In the genomic region with DNA sequence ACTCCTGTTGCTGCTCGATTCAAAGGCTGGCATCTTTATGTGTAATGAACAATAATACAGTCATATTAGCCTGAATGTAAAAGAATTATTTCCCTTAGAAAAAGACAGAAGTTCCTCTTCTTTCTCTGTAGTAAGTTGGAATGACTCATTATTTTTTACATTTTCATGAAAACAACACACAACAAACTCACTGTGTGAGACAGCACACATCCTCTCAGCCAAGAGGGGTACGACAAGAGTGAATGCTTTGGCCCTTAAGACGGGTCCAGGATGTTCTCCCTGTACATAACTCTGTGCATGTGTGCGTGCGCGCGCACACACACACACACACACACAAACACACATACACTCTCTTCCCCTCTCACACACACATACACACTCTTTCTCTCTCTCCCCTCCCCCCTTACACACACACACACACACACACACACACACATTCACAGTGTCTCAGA, we compare ENCODE assay signal across 14 cellular contexts.
DNase-seq lines count a peak whose midpoint lies in the region; ATAC-seq, FAIRE-seq and TF ChIP-seq lines count a peak whose summit lies in the region.
"Had no signal": no experiment of that assay in that cellular context is flagged by ENCODE, and none has a peak within 500 bp of the region (broad histone marks: within the 10 kb centered on the region; RNA-seq: fewer than 3 reads in every experiment).

No MANE protein-coding gene starts in this region.

- DNase-seq in astrocyte (ENCODE audit: low read depth) (no peak), HEK293T (ENCODE audit: extremely low spot score) (no peak), GDM1 (lab: John Stamatoyannopoulos, UW) (no peak)
- no peak for DNase-seq in stimulated activated naive CD8-positive, alpha-beta T cell treated with anti-CD3 and anti-CD28 coated beads, Interleukin-15, Interleukin-2, amounts not matched to agents 100 U/mL and 50 U/mL, for 24 hours
- no peak for DNase-seq in activated CD4-positive, alpha-beta memory T cell treated with anti-CD3 and anti-CD28 coated beads, Interleukin-2, amount 10 ng/mL, durations not matched to agents 7 days and 5 days
- DNase-seq: cortex of kidney, NCI-H1694, T-helper 17 cell had no signal

- CTCF ChIA-PET in HEK293T (lab: Yijun Ruan, JAX): no interaction called here
- CTCF ChIA-PET in activated CD4-positive, alpha-beta memory T cell treated with anti-CD3 and anti-CD28 coated beads, Interleukin-2, amount 10 ng/mL, durations not matched to agents 7 days and 5 days (lab: Charles Lee): no interaction called here

- H3K4me2 ChIP-seq in astrocyte (ENCODE audit: low read length): peak overlapping the region; percentile 54

- H3K4me3 Mint-ChIP-seq in astrocyte (ENCODE audit: unreplicated experiment): no peak overlapping the region
- H3K4me3 Mint-ChIP-seq in activated CD4-positive, alpha-beta memory T cell treated with anti-CD3 and anti-CD28 coated beads, Interleukin-2, amount 10 ng/mL, durations not matched to agents 7 days and 5 days: no peak overlapping the region
- H3K4me3 Mint-ChIP-seq: CD14-positive monocyte, neural crest cell, T-helper 17 cell had no signal

- no peaks in the 10 kb centered on the region for H3K27me3 Mint-ChIP-seq in astrocyte (ENCODE audit: low read depth, unreplicated experiment)
- no peaks in the 10 kb centered on the region for H3K27me3 Mint-ChIP-seq in activated CD4-positive, alpha-beta memory T cell treated with anti-CD3 and anti-CD28 coated beads, Interleukin-2, amount 10 ng/mL, durations not matched to agents 7 days and 5 days
- H3K27me3 Mint-ChIP-seq: T-helper 17 cell had no signal

- peak; percentile 20 for ATAC-seq in GM18499 (IDR thresholded peaks at IDR 0.05; ENCODE audit: insufficient read depth, unreplicated experiment)
- peak; percentile 27 for ATAC-seq in GM21423 (IDR thresholded peaks at IDR 0.05; ENCODE audit: unreplicated experiment)
- ATAC-seq in HG03095 (IDR thresholded peaks at IDR 0.05; ENCODE audit: unreplicated experiment): peak; percentile 35
- ATAC-seq in stimulated activated naive CD8-positive, alpha-beta T cell treated with anti-CD3 and anti-CD28 coated beads, Interleukin-15, Interleukin-2, amounts not matched to agents 100 U/mL and 50 U/mL, for 24 hours: no peak
- ATAC-seq: T-helper 17 cell had no signal

- H2AFZ ChIP-seq in astrocyte (ENCODE audit: low read depth, low read length): no peak overlapping the region

- peak overlapping the region; percentile 11 for H3K9ac ChIP-seq in astrocyte (ENCODE audit: low read length)

- peak overlapping the region; percentile 56 for H3K27ac ChIP-seq in astrocyte (ENCODE audit: low read depth, low read length)

- no peaks in the 10 kb centered on the region for H3K9me3 Mint-ChIP-seq in astrocyte (ENCODE audit: unreplicated experiment)
- H3K9me3 Mint-ChIP-seq in activated CD4-positive, alpha-beta memory T cell treated with anti-CD3 and anti-CD28 coated beads, Interleukin-2, amount 10 ng/mL, durations not matched to agents 7 days and 5 days: no peaks in the 10 kb centered on the region
- H3K9me3 Mint-ChIP-seq: CD14-positive monocyte, neural crest cell had no signal

- no peak overlapping the region for H3K27ac Mint-ChIP-seq in astrocyte (ENCODE audit: unreplicated experiment)
- no peak overlapping the region for H3K27ac Mint-ChIP-seq in activated CD4-positive, alpha-beta memory T cell treated with anti-CD3 and anti-CD28 coated beads, Interleukin-2, amount 10 ng/mL, durations not matched to agents 7 days and 5 days
- H3K27ac Mint-ChIP-seq: CD14-positive monocyte, T-helper 17 cell had no signal

- no peak for TF ChIP-seq CTCF in astrocyte (IDR thresholded peaks at IDR 0.05; ENCODE audit: insufficient read depth, low read depth, low read length)

- H3K36me3 ChIP-seq in astrocyte (ENCODE audit: insufficient read depth, low read length): no peaks in the 10 kb centered on the region

- H3K4me3 ChIP-seq in astrocyte (ENCODE audit: insufficient read depth, low read depth, low read length): no peak overlapping the region

- no peak for FAIRE-seq in astrocyte (lab: Jason Lieb, UNC)
- FAIRE-seq: H1 had no signal

- H4K20me1 ChIP-seq in astrocyte (ENCODE audit: insufficient read depth, low read length): no peaks in the 10 kb centered on the region

- H3K9me3 ChIP-seq in astrocyte (ENCODE audit: insufficient read depth, low read depth, low read length): no peaks in the 10 kb centered on the region

- POLR2A ChIA-PET in HEK293T (lab: Yijun Ruan, JAX): no interaction called here
- POLR2A ChIA-PET in activated CD4-positive, alpha-beta memory T cell treated with anti-CD3 and anti-CD28 coated beads, Interleukin-2, amount 10 ng/mL, durations not matched to agents 7 days and 5 days (lab: Charles Lee): no interaction called here

- no peaks in the 10 kb centered on the region for H3K36me3 Mint-ChIP-seq in astrocyte (ENCODE audit: low read depth, unreplicated experiment)
- peaks cover 8% of the 10 kb centered on the region for H3K36me3 Mint-ChIP-seq in activated CD4-positive, alpha-beta memory T cell treated with anti-CD3 and anti-CD28 coated beads, Interleukin-2, amount 10 ng/mL, durations not matched to agents 7 days and 5 days (ENCODE audit: low read depth)

- H3K79me2 ChIP-seq in astrocyte (ENCODE audit: insufficient read depth, low read length): no peaks in the 10 kb centered on the region

- peaks cover 5% of the 10 kb centered on the region for H3K4me1 Mint-ChIP-seq in astrocyte (ENCODE audit: low read depth, unreplicated experiment)
- no peaks in the 10 kb centered on the region for H3K4me1 Mint-ChIP-seq in activated CD4-positive, alpha-beta memory T cell treated with anti-CD3 and anti-CD28 coated beads, Interleukin-2, amount 10 ng/mL, durations not matched to agents 7 days and 5 days
- H3K4me1 Mint-ChIP-seq: neural crest cell, T-helper 17 cell had no signal

- no peaks in the 10 kb centered on the region for H3K27me3 ChIP-seq in astrocyte (ENCODE audit: insufficient read depth, low read length)

- H3K4me1 ChIP-seq in astrocyte (ENCODE audit: insufficient read depth, low read length): peaks cover 19% of the 10 kb centered on the region

TF ChIP-seq in HEK293T, 16 proteins besides CTCF, POLR2A, EP300 and RAD21:
- no peak for TF ChIP-seq ARNT (IDR thresholded peaks at IDR 0.05)
